In genomic region chr5:179311581-179311980, GRCh38 we compare ENCODE assay signal across 19 cellular contexts. TPM values are rescaled to one million over a fixed set of nuclear protein-coding genes. Genes with fewer than 3 reads are reported as not detected.
"Had no signal": no experiment of that assay in that cellular context is flagged by ENCODE, and none has a peak within 500 bp of the region (broad histone marks: within the 10 kb centered on the region; RNA-seq: fewer than 3 reads in every experiment).

No MANE protein-coding gene starts in this region.

- H3K4me3 Mint-ChIP-seq: activated naive CD8-positive, alpha-beta T cell; central memory CD8-positive, alpha-beta T cell; endodermal cell; stimulated activated effector memory CD8-positive, alpha-beta T cell treated with anti-CD3 and anti-CD28 coated beads, Interleukin-12 subunit alpha, Interleukin-12 subunit beta, amount 100 ng/mL, for 72 hours; T-helper 1 cell treated with Interleukin-12 subunit alpha and Interleukin-12 subunit beta and Interleukin-4 antibody, amounts not matched to agents 30 μg/mL and 1 μg/mL, for 36 hours; WTC11 had no signal

- H3K4me1 Mint-ChIP-seq: central memory CD8-positive, alpha-beta T cell; stimulated activated effector memory CD8-positive, alpha-beta T cell treated with anti-CD3 and anti-CD28 coated beads, Interleukin-12 subunit alpha, Interleukin-12 subunit beta, amount 100 ng/mL, for 72 hours; WTC11 had no signal

- H3K36me3 Mint-ChIP-seq: activated naive CD8-positive, alpha-beta T cell; stimulated activated effector memory CD8-positive, alpha-beta T cell treated with anti-CD3 and anti-CD28 coated beads, Interleukin-12 subunit alpha, Interleukin-12 subunit beta, amount 100 ng/mL, for 72 hours; WTC11 had no signal

- H3K9me3 Mint-ChIP-seq: central memory CD8-positive, alpha-beta T cell; stimulated activated effector memory CD8-positive, alpha-beta T cell treated with anti-CD3 and anti-CD28 coated beads, Interleukin-12 subunit alpha, Interleukin-12 subunit beta, amount 100 ng/mL, for 72 hours; T-helper 1 cell treated with Interleukin-12 subunit alpha and Interleukin-12 subunit beta and Interleukin-4 antibody, amounts not matched to agents 30 μg/mL and 1 μg/mL, for 36 hours had no signal

- ATAC-seq: gastroesophageal sphincter; left cardiac atrium; stimulated activated effector memory CD8-positive, alpha-beta T cell treated with anti-CD3 and anti-CD28 coated beads, Interleukin-12 subunit alpha, Interleukin-12 subunit beta, amount 100 ng/mL, for 72 hours; WTC11 had no signal

- H3K27ac Mint-ChIP-seq: activated naive CD8-positive, alpha-beta T cell; endodermal cell; stimulated activated effector memory CD8-positive, alpha-beta T cell treated with anti-CD3 and anti-CD28 coated beads, Interleukin-12 subunit alpha, Interleukin-12 subunit beta, amount 100 ng/mL, for 72 hours; T-helper 1 cell treated with Interleukin-12 subunit alpha and Interleukin-12 subunit beta and Interleukin-4 antibody, amounts not matched to agents 30 μg/mL and 1 μg/mL, for 36 hours; WTC11 had no signal

- DNase-seq: activated CD4-positive, alpha-beta T cell treated with anti-CD3 and anti-CD28 coated beads, Interleukin-2, amount 50 U/mL, for 4 hours; activated gamma-delta T cell treated with Interleukin-2 at 50 U/mL for 16 hours; colonic mucosa; endodermal cell; esophagus squamous epithelium; head of caudate nucleus; left cardiac atrium; stimulated activated CD4-positive, alpha-beta T cell treated with anti-CD3 and anti-CD28 coated beads, Interleukin-2, amount 100 ng/mL, for 24 hours; stomach; T1000; transverse colon had no signal

RNA-seq across cellular contexts. Expression of gene ADAMTS2, which starts 33.7 kb away (rescaled TPM):
- total RNA-seq: activated CD8-positive, alpha-beta memory T cell treated with anti-CD3 and anti-CD28 coated beads for 36 hours; SK-MEL-5 had no signal
